Comparison of ENCODE assay signal across 32 cellular contexts in the genomic region with DNA sequence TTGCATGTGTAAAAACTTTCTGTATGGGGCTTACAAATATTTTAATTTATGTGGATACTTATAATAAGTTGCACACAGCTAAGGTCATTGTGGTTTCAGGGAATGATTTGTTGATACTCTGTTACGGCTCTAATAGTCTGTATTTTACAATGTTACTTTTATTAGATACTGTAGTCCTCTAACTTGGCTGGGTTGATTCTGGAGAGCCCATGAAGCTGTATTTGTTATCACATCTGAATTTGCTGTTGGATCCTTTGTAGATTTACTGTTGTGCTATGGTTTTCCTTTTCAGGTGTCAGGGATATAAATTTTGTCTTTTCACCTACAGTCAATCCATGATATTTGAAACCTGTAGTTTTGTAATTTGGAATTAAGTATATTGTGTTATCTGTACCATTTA.
"Had no signal": no experiment of that assay in that cellular context is flagged by ENCODE, and none has a peak within 500 bp of the region (broad histone marks: within the 10 kb centered on the region; RNA-seq: fewer than 3 reads in every experiment).

No MANE protein-coding gene starts in this region.

- H3K27ac ChIP-seq: brain microvascular endothelial cell, coronary artery, dorsolateral prefrontal cortex, esophagus muscularis mucosa, foreskin keratinocyte, heart left ventricle, WERI-Rb-1 had no signal

- DNase-seq: activated B cell treated with CpG ODN at 0.5 μM for 24 hours; activated CD4-positive, alpha-beta T cell treated with anti-CD3 and anti-CD28 coated beads for 48 hours; activated CD4-positive, alpha-beta T cell treated with anti-CD3 and anti-CD28 coated beads, Interleukin-2, amount 50 U/mL, for 1 hour; activated CD4-positive, alpha-beta T cell treated with anti-CD3 and anti-CD28 coated beads, Interleukin-2, amount 50 U/mL, for 48 hours; activated CD8-positive, alpha-beta memory T cell treated with anti-CD3 and anti-CD28 coated beads for 24 hours; activated CD8-positive, alpha-beta T cell treated with anti-CD3 and anti-CD28 coated beads for 36 hours; activated effector memory CD4-positive, alpha-beta T cell treated with Interleukin-2 at 50 U/mL for 16 hours; activated gamma-delta T cell treated with Interleukin-2 at 50 U/mL for 16 hours; activated naive CD4-positive, alpha-beta T cell treated with anti-CD3 and anti-CD28 coated beads, Interleukin-2, amount 50 U/mL, for 16 hours; activated naive CD4-positive, alpha-beta T cell treated with Interleukin-2 at 50 U/mL for 16 hours; activated T-cell treated with anti-CD3 and anti-CD28 coated beads, Interleukin-2, amount 50 U/mL, for 4 hours; amniotic stem cell; anterior cingulate cortex; brain microvascular endothelial cell; dorsolateral prefrontal cortex; effector memory CD4-positive, alpha-beta T cell; endodermal cell; erythroblast; foreskin keratinocyte; glutamatergic neuron; heart left ventricle; T-helper 1 cell; T-helper 2 cell; WERI-Rb-1 had no signal

- H3K27me3 Mint-ChIP-seq: activated B cell treated with CpG ODN at 0.5 μM for 24 hours; activated CD8-positive, alpha-beta T cell treated with anti-CD3 and anti-CD28 coated beads for 36 hours; activated naive CD8-positive, alpha-beta T cell; activated T-helper 17 cell treated with anti-CD3 and anti-CD28 coated beads, Interleukin-2, amount 50 U/mL, for 72 hours; central memory CD8-positive, alpha-beta T cell; dendritic cell treated with granulocyte-macrophage colony-stimulating factor and Interleukin-4, amounts not matched to agents 40 ng/mL and 50 ng/mL, for 4 days had no signal

- H3K9me3 Mint-ChIP-seq: activated B cell treated with CpG ODN at 0.5 μM for 24 hours; activated CD8-positive, alpha-beta T cell treated with anti-CD3 and anti-CD28 coated beads for 36 hours; activated T-cell treated with anti-CD3 and anti-CD28 coated beads, Interleukin-2, amount 50 U/mL, for 4 hours; activated T-helper 17 cell treated with anti-CD3 and anti-CD28 coated beads, Interleukin-2, amount 50 U/mL, for 72 hours; central memory CD8-positive, alpha-beta T cell; dendritic cell treated with granulocyte-macrophage colony-stimulating factor and Interleukin-4, amounts not matched to agents 40 ng/mL and 50 ng/mL, for 4 days; endodermal cell had no signal

- FAIRE-seq: bronchial epithelial cell, TTC549 had no signal

- H3K9me3 ChIP-seq: esophagus muscularis mucosa, heart left ventricle had no signal

- H3K27ac Mint-ChIP-seq: activated B cell treated with CpG ODN at 0.5 μM for 24 hours; activated CD8-positive, alpha-beta T cell treated with anti-CD3 and anti-CD28 coated beads for 36 hours; dendritic cell treated with granulocyte-macrophage colony-stimulating factor and Interleukin-4, amounts not matched to agents 40 ng/mL and 50 ng/mL, for 4 days; endodermal cell had no signal

- H3K4me3 ChIP-seq: coronary artery, dorsolateral prefrontal cortex, esophagus muscularis mucosa, heart left ventricle had no signal

- H3K4me3 Mint-ChIP-seq: activated B cell treated with CpG ODN at 0.5 μM for 24 hours; activated CD8-positive, alpha-beta T cell treated with anti-CD3 and anti-CD28 coated beads for 36 hours; activated naive CD8-positive, alpha-beta T cell; activated T-cell treated with anti-CD3 and anti-CD28 coated beads, Interleukin-2, amount 50 U/mL, for 4 hours; activated T-helper 17 cell treated with anti-CD3 and anti-CD28 coated beads, Interleukin-2, amount 50 U/mL, for 72 hours; central memory CD8-positive, alpha-beta T cell; dendritic cell treated with granulocyte-macrophage colony-stimulating factor and Interleukin-4, amounts not matched to agents 40 ng/mL and 50 ng/mL, for 4 days; endodermal cell had no signal

- H3K36me3 ChIP-seq: brain microvascular endothelial cell had no signal
